6 cellular contexts compared by ENCODE assay signal in genomic region chr6:64983108-64983507, GRCh38.
"Had no signal": no experiment of that assay in that cellular context is flagged by ENCODE, and none has a peak within 500 bp of the region (broad histone marks: within the 10 kb centered on the region; RNA-seq: fewer than 3 reads in every experiment).

No MANE protein-coding gene starts in this region.

- H3K4me3 ChIP-seq: K562 had no signal

- H3K36me3 Mint-ChIP-seq: IgD-negative memory B cell had no signal

- ATAC-seq: HepG2, K562 had no signal

- DNase-seq: IMR-90, KBM-7 had no signal

- H3K4me1 Mint-ChIP-seq: IgD-negative memory B cell had no signal

- H3K27ac Mint-ChIP-seq: IgD-negative memory B cell had no signal

- H3K27me3 Mint-ChIP-seq: IgD-negative memory B cell had no signal

- H3K27ac ChIP-seq: HL-60 had no signal

- H3K4me3 Mint-ChIP-seq: IgD-negative memory B cell had no signal
